ENCODE assay signal across 11 cellular contexts in the genomic region with DNA sequence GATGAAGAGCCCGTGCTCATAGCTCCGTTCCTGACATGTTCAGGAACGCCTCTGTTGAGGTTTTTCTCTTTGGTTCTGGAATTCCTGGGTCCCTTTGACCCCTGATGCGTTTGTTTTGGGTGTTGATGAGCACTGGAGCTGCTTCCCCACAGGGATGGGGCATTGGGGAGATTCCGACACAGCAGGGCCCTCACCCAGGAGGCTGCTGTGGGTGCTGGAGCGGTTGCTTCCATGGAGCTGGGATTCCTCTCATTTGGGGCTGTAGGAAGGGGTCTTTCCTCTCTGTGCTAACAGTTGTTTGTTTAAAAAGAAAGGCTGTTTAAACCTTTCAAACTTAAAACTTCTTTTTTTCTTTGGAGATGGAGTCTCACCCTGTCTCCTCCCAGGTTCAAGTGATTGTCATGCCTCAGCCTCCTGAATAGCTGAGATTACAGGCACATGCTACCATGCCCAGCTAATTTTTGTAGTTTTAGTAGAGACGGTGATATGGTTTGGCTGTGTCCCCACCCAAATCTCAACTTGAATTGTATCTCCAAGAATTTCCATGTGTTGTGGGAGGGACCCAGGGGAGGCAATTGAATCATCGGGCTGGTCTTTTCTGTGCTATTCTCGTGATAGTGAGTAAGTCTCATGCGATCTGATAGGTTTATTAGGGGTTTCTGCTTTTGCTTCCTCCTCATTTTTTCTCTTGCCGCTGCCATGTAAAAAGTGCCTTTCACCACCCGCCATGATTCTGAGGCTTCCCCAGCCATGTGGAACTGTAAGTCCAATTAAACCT. TPM values are rescaled to one million over a fixed set of nuclear protein-coding genes. Genes with fewer than 3 reads are reported as not detected.
A peak's percentile ranks its signal among the peaks of the same experiment; 100 is the strongest.
DNase-seq lines count a peak whose midpoint lies in the region; ATAC-seq and TF ChIP-seq lines count a peak whose summit lies in the region.
"Had no signal": no experiment of that assay in that cellular context is flagged by ENCODE, and none has a peak within 500 bp of the region (broad histone marks: within the 10 kb centered on the region; RNA-seq: fewer than 3 reads in every experiment).

No MANE protein-coding gene starts in this region.

- peaks cover 4% of the 10 kb centered on the region; the same call in 1 of the 2 replicates for H3F3A ChIP-seq in Loucy (ENCODE audit: low read depth)

- no peaks in the 10 kb centered on the region for H3K9me2 ChIP-seq in Loucy (replicated peaks; ENCODE audit: low read depth, low read length)

- H3K9me3 ChIP-seq in AG04450 (ENCODE audit: control insufficient read depth, insufficient read depth, low read length) (peaks cover 4% of the 10 kb centered on the region; the same call in 1 of the 2 replicates), Loucy (ENCODE audit: insufficient read depth, low read depth, low read length) (peaks cover 4% of the 10 kb centered on the region; the same call in 1 of the 2 replicates)

- H3K4me1 ChIP-seq in Loucy (ENCODE audit: insufficient read depth, low read length, poor library complexity, severe bottlenecking), result peaks cover 55% of the 10 kb centered on the region

- peak overlapping the region; percentile 31 for H3K27ac ChIP-seq in AG04450 (ENCODE audit: low read depth, low read length)
- H3K27ac ChIP-seq: HL-60 had no signal

- no peak overlapping the region for H2AFZ ChIP-seq in Loucy (ENCODE audit: low read length)

- TF ChIP-seq CTCF in AG04450 (IDR thresholded peaks at IDR 0.05; ENCODE audit: low read depth, low read length), result no peak
- TF ChIP-seq CTCF in Loucy (conservative IDR thresholded peaks at IDR 0.05; ENCODE audit: low read length), result no peak

- POLR2A ChIA-PET in AG04450 (lab: Yijun Ruan, JAX), result no interaction called here
- POLR2A ChIA-PET in naive thymus-derived CD8-positive, alpha-beta T cell (lab: Charles Lee), result interaction anchor here (0.6 to 1.9 kb wide), 2 partner anchors 17 to 24 kb away, joined by 3 to 4 read pairs; no protein-coding TSS in a partner anchor

- DNase-seq in AG04450 (ENCODE audit: low read depth, low spot score) (no peak), dermis blood vessel endothelial cell (peak; percentile 42), D341Med (ENCODE audit: low spot score) (no peak)
- DNase-seq in naive thymus-derived CD8-positive, alpha-beta T cell, result no peak
- DNase-seq in effector CD4-positive, alpha-beta T cell, result no peak
- DNase-seq: NCI-H2081 had no signal

- peak overlapping the region in 7 of 10 donors; percentile 2 to 59 (median 45) for H3K4me3 Mint-ChIP-seq in naive thymus-derived CD8-positive, alpha-beta T cell

- no peaks in the 10 kb centered on the region for H3K27me3 ChIP-seq in AG04450 (ENCODE audit: control insufficient read depth, insufficient read depth, low read length)
- no peaks in the 10 kb centered on the region for H3K27me3 ChIP-seq in Loucy (ENCODE audit: insufficient read depth, low read length, poor library complexity, severe bottlenecking)

- H3K4me3 ChIP-seq in AG04450 (ENCODE audit: low read depth, low read length) (no peak overlapping the region), Loucy (ENCODE audit: low read length, poor library complexity, severe bottlenecking) (peak overlapping the region; percentile 55)
- H3K4me3 ChIP-seq: lung had no signal

- ATAC-seq in naive thymus-derived CD8-positive, alpha-beta T cell, result no peak
- no peak for ATAC-seq in HG03457 (IDR thresholded peaks at IDR 0.05; ENCODE audit: unreplicated experiment)
- no peak for ATAC-seq in GM19328 (IDR thresholded peaks at IDR 0.05; ENCODE audit: unreplicated experiment)

- no peaks in the 10 kb centered on the region for H3K9me3 Mint-ChIP-seq in naive thymus-derived CD8-positive, alpha-beta T cell

- peak overlapping the region; percentile 77 for H3K4me2 ChIP-seq in Loucy (ENCODE audit: low read depth, low read length, poor library complexity, severe bottlenecking)

- peaks cover 70% of the 10 kb centered on the region for H3K79me2 ChIP-seq in Loucy (ENCODE audit: insufficient read depth, low read length)

- CTCF ChIA-PET in AG04450 (lab: Charles Lee), result interaction anchor here (0.6 kb wide), 1 partner anchor 113 kb away, joined by 3 read pairs; no protein-coding TSS in a partner anchor

- H3K4me1 Mint-ChIP-seq in naive thymus-derived CD8-positive, alpha-beta T cell, result peaks cover 32 to 77% (median 69%) of the 10 kb centered on the region in 4 donors

- peaks cover 8% of the 10 kb centered on the region for H3K36me3 ChIP-seq in Loucy (ENCODE audit: insufficient read depth, low read length)

- H3K9ac ChIP-seq in Loucy (ENCODE audit: low read depth, low read length, poor library complexity, severe bottlenecking), result peak overlapping the region; percentile 59

- peaks cover 0 to 8% (median 0%) of the 10 kb centered on the region in 3 donors for H3K36me3 Mint-ChIP-seq in naive thymus-derived CD8-positive, alpha-beta T cell

- H4K20me1 ChIP-seq in Loucy (ENCODE audit: insufficient read depth, low read length, poor library complexity, severe bottlenecking), result peaks cover 10% of the 10 kb centered on the region

- no peaks in the 10 kb centered on the region for H3K27me3 Mint-ChIP-seq in naive thymus-derived CD8-positive, alpha-beta T cell

- peak overlapping the region; percentile 33 to 96 (median 76) for H3K27ac Mint-ChIP-seq in naive thymus-derived CD8-positive, alpha-beta T cell

RNA-seq across cellular contexts. Expression of a gene that starts 48.9 kb away (rescaled TPM):
- polyA plus RNA-seq in AG04450 (2011; rRNA removed), result 6.7 and 9.0 TPM in 2 replicates
- polyA minus RNA-seq in AG04450 (2011; rRNA and poly(A)+ RNA removed), result 6.7 and 9.0 TPM in 2 replicates
- 26.7 and 44.4 TPM in 2 replicates for total RNA-seq in dermis blood vessel endothelial cell
- total RNA-seq in naive thymus-derived CD8-positive, alpha-beta T cell, result 100 to 1,000 TPM in 1 of 2 experiments, 10 to 100 TPM in 1; 98.3 to 105 TPM
- under 1 TPM; 0.30 to 0.80 (median 0.53) TPM for polyA plus RNA-seq in naive thymus-derived CD8-positive, alpha-beta T cell
